Comparison of ENCODE assay signal across 20 cellular contexts in the genomic region with DNA sequence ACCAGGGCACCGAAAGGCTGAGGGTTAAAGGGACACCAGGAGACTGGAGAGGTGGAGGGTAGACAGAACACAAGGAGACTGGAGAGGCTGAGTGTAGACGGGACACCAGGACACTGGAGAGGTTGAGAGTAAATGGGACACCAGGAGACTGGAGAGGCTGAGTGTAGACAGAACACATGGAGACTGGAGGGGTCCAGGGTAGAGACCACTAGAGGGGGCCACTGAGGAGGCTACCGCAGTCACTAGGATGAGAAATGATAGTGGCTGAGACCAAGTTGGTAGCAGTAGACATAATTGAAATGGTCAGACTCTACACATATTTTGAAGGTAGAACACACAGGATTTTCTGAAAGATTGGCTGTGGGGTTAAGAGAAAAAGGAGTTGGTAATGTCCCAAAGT.
"Had no signal": no experiment of that assay in that cellular context is flagged by ENCODE, and none has a peak within 500 bp of the region (broad histone marks: within the 10 kb centered on the region; RNA-seq: fewer than 3 reads in every experiment).

No MANE protein-coding gene starts in this region.

- ATAC-seq: activated CD4-positive, alpha-beta T cell treated with anti-CD3 and anti-CD28 coated beads for 36 hours; activated naive CD4-positive, alpha-beta T cell treated with anti-CD3 and anti-CD28 coated beads, Interleukin-2, amount 50 U/mL, for 72 hours; body of pancreas; foreskin keratinocyte; heart left ventricle had no signal

- DNase-seq: activated CD4-positive, alpha-beta memory T cell treated with anti-CD3 and anti-CD28 coated beads, Interleukin-2, amount 10 ng/mL, durations not matched to agents 7 days and 5 days; activated CD4-positive, alpha-beta T cell treated with anti-CD3 and anti-CD28 coated beads for 36 hours; activated CD8-positive, alpha-beta memory T cell treated with anti-CD3 and anti-CD28 coated beads, Interleukin-2, amount 50 U/mL, for 4 hours; activated effector memory CD4-positive, alpha-beta T cell treated with anti-CD3 and anti-CD28 coated beads, Interleukin-2, amount 50 U/mL, for 16 hours; activated T-cell treated with anti-CD3 and anti-CD28 coated beads, Interleukin-2, amount 50 U/mL, for 48 hours; amygdala; body of pancreas; cortex of kidney; effector CD8-positive, alpha-beta T cell; foreskin keratinocyte; heart left ventricle; islet precursor cell; sigmoid colon; spleen; stimulated activated CD4-positive, alpha-beta T cell treated with anti-CD3 and anti-CD28 coated beads, Interleukin-1b, Interleukin-23, amount 100 ng/mL, for 48 hours; stomach; T-helper 1 cell; T1000 had no signal

- H3K36me3 ChIP-seq: heart left ventricle, sigmoid colon, spleen, stomach, thoracic aorta had no signal

- H3K4me3 ChIP-seq: body of pancreas, heart left ventricle, sigmoid colon, spleen, stomach, thoracic aorta had no signal

- H3K27ac ChIP-seq: body of pancreas, foreskin keratinocyte, heart left ventricle, sigmoid colon, spleen, stomach, thoracic aorta had no signal

- H3K4me1 ChIP-seq: body of pancreas, foreskin keratinocyte, heart left ventricle, sigmoid colon, spleen, stomach had no signal

- H3K27me3 ChIP-seq: body of pancreas, foreskin keratinocyte, sigmoid colon had no signal

- H3K9me3 ChIP-seq: body of pancreas, heart left ventricle, sigmoid colon, spleen, stomach, thoracic aorta had no signal
